8 cellular contexts compared by ENCODE assay signal in genomic region chr1:181090653-181091126, GRCh38. TPM values are rescaled to one million over a fixed set of nuclear protein-coding genes. Genes with fewer than 3 reads are reported as not detected.
A peak's percentile ranks its signal among the peaks of the same experiment; 100 is the strongest.
DNase-seq lines count a peak whose midpoint lies in the region; ATAC-seq and TF ChIP-seq lines count a peak whose summit lies in the region.

No MANE protein-coding gene starts in this region.

- TF ChIP-seq CTCF in WI38 (IDR thresholded peaks at IDR 0.05; ENCODE audit: low read depth, low read length): no peak
- no peak for TF ChIP-seq CTCF in retinal pigment epithelial cell (conservative IDR thresholded peaks at IDR 0.05; ENCODE audit: low read depth, low read length)

- peak overlapping the region; percentile 95 for H3K4me3 ChIP-seq in WI38 (ENCODE audit: low read depth, low read length)
- peak overlapping the region; percentile 73 for H3K4me3 ChIP-seq in retinal pigment epithelial cell (ENCODE audit: low read length)

- peak; percentile 37 for DNase-seq in activated CD8-positive, alpha-beta memory T cell treated with anti-CD3 and anti-CD28 coated beads, Interleukin-2, amount 50 U/mL, for 4 hours
- no peak for DNase-seq in activated CD8-positive, alpha-beta memory T cell treated with anti-CD3 and anti-CD28 coated beads, Interleukin-2, amount 50 U/mL, for 48 hours
- DNase-seq in retinal pigment epithelial cell (ENCODE audit: low read depth) (no peak), AG08395 (ENCODE audit: low spot score) (no peak), iPS-NIHi7 (ENCODE audit: extremely low spot score) (no peak)

- peak; percentile 51 for ATAC-seq in esophagus mucosa
- ATAC-seq in HG03039 (IDR thresholded peaks at IDR 0.05; ENCODE audit: unreplicated experiment): no peak

RNA-seq across cellular contexts. Expression of gene IER5, which starts 2.2 kb away (rescaled TPM):
- total RNA-seq in esophagus mucosa: 21.4 TPM

RNA-seq across cellular contexts. Expression of gene MR1, which starts 56.9 kb away (rescaled TPM):
- total RNA-seq in esophagus mucosa: 16.3 TPM
